In genomic region chr3:97952872-97953271, GRCh38 we compare ENCODE assay signal across 18 cellular contexts. TPM values are rescaled to one million over a fixed set of nuclear protein-coding genes. Genes with fewer than 3 reads are reported as not detected.
DNase-seq lines count a peak whose midpoint lies in the region; ATAC-seq and TF ChIP-seq lines count a peak whose summit lies in the region.
"Had no signal": no experiment of that assay in that cellular context is flagged by ENCODE, and none has a peak within 500 bp of the region (broad histone marks: within the 10 kb centered on the region; RNA-seq: fewer than 3 reads in every experiment).

No MANE protein-coding gene starts in this region.

- peaks cover 30% of the 10 kb centered on the region for H3K36me3 ChIP-seq in ACC112 (ENCODE audit: insufficient read depth, low read length)
- peaks cover 53% of the 10 kb centered on the region for H3K36me3 ChIP-seq in PC-3 (ENCODE audit: low read depth, low read length)
- H3K36me3 ChIP-seq in fibroblast of lung (ENCODE audit: control insufficient read depth, insufficient read depth, low read length): peaks cover 16% of the 10 kb centered on the region
- H3K36me3 ChIP-seq in psoas muscle (ENCODE audit: insufficient read depth in 1 of 2, low read depth in 1 of 2): peaks cover 10 to 71% of the 10 kb centered on the region in 2 donors

- H3K4me3 ChIP-seq in ACC112 (ENCODE audit: low read depth, low read length): no peak overlapping the region
- H3K4me3 ChIP-seq in PC-3 (ENCODE audit: low read length): no peak overlapping the region
- no peak overlapping the region for H3K4me3 ChIP-seq in fibroblast of lung (replicated peaks in 1 of 4; ENCODE audit: control extremely low read depth in 1 of 4, insufficient read depth in 1 of 4, low read depth in 3 of 4, low read length in 4 of 4)
- no peak overlapping the region for H3K4me3 ChIP-seq in psoas muscle

- H3K4me2 ChIP-seq in PC-3 (ENCODE audit: low read length) (peak overlapping the region; percentile 37; the same call in 1 of the 2 replicates), fibroblast of lung (ENCODE audit: extremely low read depth, insufficient read depth, low read length) (no peak overlapping the region)

- H2AFZ ChIP-seq in ACC112 (ENCODE audit: low read length, unreplicated experiment): no peak overlapping the region
- H2AFZ ChIP-seq in PC-3 (ENCODE audit: low read length): no peak overlapping the region
- no peak overlapping the region for H2AFZ ChIP-seq in fibroblast of lung (ENCODE audit: low read length)

- 80 to 92% (median 87%) methylated on average over 1 of the region's 1 CpG for WGBS in psoas muscle, 3 donors

- TF ChIP-seq CTCF in PC-3 (conservative IDR thresholded peaks at IDR 0.05; ENCODE audit: low read depth, low read length): no peak
- TF ChIP-seq CTCF in fibroblast of lung (conservative IDR thresholded peaks at IDR 0.05 in 1 of 2, IDR thresholded peaks at IDR 0.05 in 1 of 2; ENCODE audit: low read depth in 1 of 2, low read length in 2 of 2): no peak
- TF ChIP-seq CTCF in psoas muscle (IDR thresholded peaks at IDR 0.05): no peak

- DNase-seq in PC-3 (peak; percentile 74), fibroblast of lung (ENCODE audit: low read depth in 2 of 2) (no peak), psoas muscle (no peak), HEK293T (ENCODE audit: extremely low spot score) (no peak), mucosa of gallbladder (ENCODE audit: low spot score) (no peak), NOMO-1 (lab: John Stamatoyannopoulos, UW; ENCODE audit: unreplicated experiment in 2 of 2) (no peak)
- DNase-seq: ACHN; activated CD4-positive, alpha-beta T cell treated with anti-CD3 and anti-CD28 coated beads for 4 hours; cortex of kidney; left colon; NCI-H1417; NCI-H2107; NCI-H510A; stimulated activated CD8-positive, alpha-beta memory T cell treated with anti-CD3 and anti-CD28 coated beads, Interleukin-4, amount 100 ng/mL, for 48 hours had no signal

- intact Hi-C loops in PC-3 (cut with micrococcal nuclease): no loop called here
- intact Hi-C loops in psoas muscle (cut with DNase I): loop anchor here in 1 of 2 donors (10.0 kb wide), 1 partner anchor 72 kb away; no protein-coding TSS in a partner anchor

- H3K9me3 ChIP-seq in PC-3 (ENCODE audit: low read length) (no peaks in the 10 kb centered on the region), fibroblast of lung (ENCODE audit: control insufficient read depth, insufficient read depth, low read depth, low read length) (no peaks in the 10 kb centered on the region), psoas muscle (no peaks in the 10 kb centered on the region)

- H3K9me2 ChIP-seq in PC-3 (replicated peaks; ENCODE audit: low read length): no peaks in the 10 kb centered on the region

- H3F3A ChIP-seq in PC-3 (ENCODE audit: low read length, unreplicated experiment): no peaks in the 10 kb centered on the region

- BruUV-seq in PC-3 (replicated peaks; lab: Mats Ljungman, UMichigan): no TSS peak

- POLR2A ChIA-PET in PC-3 (lab: Charles Lee; ENCODE audit: unreplicated experiment): no interaction called here
- POLR2A ChIA-PET in HEK293T (lab: Yijun Ruan, JAX): no interaction called here

- peak overlapping the region; percentile 68 for H3K27ac ChIP-seq in ACC112 (ENCODE audit: low read depth, low read length)
- H3K27ac ChIP-seq in PC-3 (ENCODE audit: low read length): peak overlapping the region; percentile 36; the same call in 1 of the 2 replicates
- peak overlapping the region; percentile 51 for H3K27ac ChIP-seq in fibroblast of lung (ENCODE audit: insufficient read depth, low read length)
- H3K27ac ChIP-seq in psoas muscle: peak overlapping the region; percentile 86
- H3K27ac ChIP-seq: brain microvascular endothelial cell, C4-2B had no signal

- H3K4me1 ChIP-seq in ACC112 (ENCODE audit: control insufficient read depth, insufficient read depth, low read length, unreplicated experiment) (peaks cover 18% of the 10 kb centered on the region), PC-3 (ENCODE audit: insufficient read depth, low read length) (peaks cover 14% of the 10 kb centered on the region), fibroblast of lung (ENCODE audit: control insufficient read depth, extremely low read depth, insufficient read depth, low read length) (peaks cover 6% of the 10 kb centered on the region), psoas muscle (peaks cover 39% of the 10 kb centered on the region)

- H3K9ac ChIP-seq in PC-3 (ENCODE audit: low read length) (no peak overlapping the region), fibroblast of lung (ENCODE audit: insufficient read depth, low read length) (no peak overlapping the region)

- no peaks in the 10 kb centered on the region for H4K20me1 ChIP-seq in PC-3 (ENCODE audit: low read length)
- no peaks in the 10 kb centered on the region for H4K20me1 ChIP-seq in fibroblast of lung (ENCODE audit: control insufficient read depth, extremely low read depth, insufficient read depth, low read length)

- CTCF ChIA-PET in PC-3 (lab: Charles Lee): no interaction called here
- CTCF ChIA-PET in HEK293T (lab: Yijun Ruan, JAX): interaction anchor here (0.7 kb wide), 1 partner anchor 31 kb away, joined by 7 read pairs; no protein-coding TSS in a partner anchor

- ATAC-seq in PC-3: peak; percentile 73
- ATAC-seq in psoas muscle: peak in 1 of 4 donors; percentile 28
- ATAC-seq in GM18498 (IDR thresholded peaks at IDR 0.05; ENCODE audit: unreplicated experiment): no peak
- ATAC-seq: left colon had no signal

- H3K27me3 ChIP-seq in ACC112 (ENCODE audit: insufficient read depth, low read length): no peaks in the 10 kb centered on the region
- no peaks in the 10 kb centered on the region for H3K27me3 ChIP-seq in PC-3 (ENCODE audit: low read length)
- H3K27me3 ChIP-seq in fibroblast of lung (ENCODE audit: control insufficient read depth, insufficient read depth, low read length): no peaks in the 10 kb centered on the region
- H3K27me3 ChIP-seq in psoas muscle (ENCODE audit: insufficient read depth in 3 of 3, low read length in 2 of 3): no peaks in the 10 kb centered on the region
- H3K27me3 ChIP-seq: brain microvascular endothelial cell had no signal

- H3K79me2 ChIP-seq in ACC112 (ENCODE audit: control insufficient read depth, insufficient read depth, low read length, unreplicated experiment) (no peaks in the 10 kb centered on the region), PC-3 (ENCODE audit: low read length) (no peaks in the 10 kb centered on the region), fibroblast of lung (ENCODE audit: control insufficient read depth, insufficient read depth, low read length) (no peaks in the 10 kb centered on the region)

TF ChIP-seq in HEK293T, 16 proteins besides CTCF, POLR2A, EP300 and RAD21:
- no peak for TF ChIP-seq SP1 (IDR thresholded peaks at IDR 0.05)
- TF ChIP-seq FOXK2 (IDR thresholded peaks at IDR 0.05): no peak
- no peak for TF ChIP-seq HDGF (IDR thresholded peaks at IDR 0.05; ENCODE audit: borderline replicate concordance)
- TF ChIP-seq FOXA1 (IDR thresholded peaks at IDR 0.05): no peak
- no peak for TF ChIP-seq ZNF384 (IDR thresholded peaks at IDR 0.05)
- no peak for TF ChIP-seq NFRKB (IDR thresholded peaks at IDR 0.05)
- TF ChIP-seq PKNOX1 (IDR thresholded peaks at IDR 0.05): no peak
- TF ChIP-seq ARNT (IDR thresholded peaks at IDR 0.05): no peak
- no peak for TF ChIP-seq CTBP1 (IDR thresholded peaks at IDR 0.05; ENCODE audit: borderline replicate concordance)
- TF ChIP-seq LEF1 (IDR thresholded peaks at IDR 0.05; ENCODE audit: borderline replicate concordance): no peak
- TF ChIP-seq TARDBP (IDR thresholded peaks at IDR 0.05): no peak
- no peak for TF ChIP-seq BHLHE40 (IDR thresholded peaks at IDR 0.05; ENCODE audit: borderline replicate concordance)
- TF ChIP-seq L3MBTL2 (conservative IDR thresholded peaks at IDR 0.05): no peak

RNA-seq across cellular contexts. Expression of gene RIOX2, which starts 19.4 kb away (rescaled TPM):
- 31.0 and 46.4 TPM in 2 replicates for total RNA-seq in PC-3 (2014; rRNA removed)
- total RNA-seq in fibroblast of lung: 36.7 and 46.1 TPM in 2 replicates
- polyA plus RNA-seq in fibroblast of lung: 23.1 and 23.7 TPM in 2 replicates
- 20.1 and 21.1 TPM in 2 replicates for polyA plus RNA-seq in fibroblast of lung (2012)
- 15.4 and 19.3 TPM in 2 replicates for polyA minus RNA-seq in fibroblast of lung (ENCODE audit: low replicate concordance)
- total RNA-seq in psoas muscle: 10 to 100 TPM; 23.0 to 66.2 (median 34.8) TPM
- 10 to 100 TPM; 16.7 to 45.8 (median 26.5) TPM for polyA plus RNA-seq in psoas muscle
- 18.6 TPM for total RNA-seq in mucosa of gallbladder

Comparison
In these comparisons a context has a peak if more than half of its experiments do, and no peak if none do; other contexts are left out.
1. H3K27ac ChIP-seq: peak in every context shown above with its lines; median percentile 86 in psoas muscle; 68 in ACC112; 51 in fibroblast of lung; 36 in PC-3.